8 cellular contexts compared by ENCODE assay signal in genomic region chr10:58513189-58514101, GRCh38. TPM values are rescaled to one million over a fixed set of nuclear protein-coding genes. Genes with fewer than 3 reads are reported as not detected.
DNase-seq lines count a peak whose midpoint lies in the region; ATAC-seq, FAIRE-seq and TF ChIP-seq lines count a peak whose summit lies in the region.

No MANE protein-coding gene starts in this region.

- ATAC-seq in GM18909 (IDR thresholded peaks at IDR 0.05; ENCODE audit: poor library complexity, unreplicated experiment) (peak; percentile 26), left colon (peak; percentile 32)

- FAIRE-seq in RCC 7860 (lab: Jason Lieb, UNC) = peak; percentile 84

- peak overlapping the region; percentile 35 to 87 (median 73) for H3K4me3 ChIP-seq in dorsolateral prefrontal cortex

- in situ Hi-C loops in ACHN (cut with HindIII; ENCODE audit: low pct_ligation_motif_present, low pct_unique_long_range_greater_than_20kb, low sequenced_read_pairs) = no loop called here

- DNase-seq in ACHN (peak; percentile 96), RCC 7860 (ENCODE audit: low spot score) (peak; percentile 90), dorsolateral prefrontal cortex (peak in 6 of 10 donors; percentile 7 to 47 (median 33)), left colon (peak; percentile 18 to 47), KG1 (lab: John Stamatoyannopoulos, UW) (no peak), GM19240 (ENCODE audit: insufficient read length, low spot score) (no peak)
- DNase-seq in stimulated activated CD8-positive, alpha-beta memory T cell treated with anti-CD3 and anti-CD28 coated beads, Interleukin-4, amount 100 ng/mL, for 48 hours = peak; percentile 30

- TF ChIP-seq CTCF in dorsolateral prefrontal cortex (IDR thresholded peaks at IDR 0.05 in 54 of 56, conservative IDR thresholded peaks at IDR 0.05 in 2 of 56; ENCODE audit: low read depth in 1 of 56, partially characterized antibody in 56 of 56) = no peak

- intact Hi-C loops in dorsolateral prefrontal cortex (cut with DNase I) = no loop called here
- intact Hi-C loops in left colon (cut with DNase I, micrococcal nuclease) = no loop called here

- H3K27me3 ChIP-seq in dorsolateral prefrontal cortex = no peaks in the 10 kb centered on the region

- H3K27ac ChIP-seq in dorsolateral prefrontal cortex = peak overlapping the region in 19 of 59 donors; percentile 2 to 77 (median 44)

RNA-seq across cellular contexts. Expression of gene BICC1, which starts 0.8 kb away (rescaled TPM):
- total RNA-seq in dorsolateral prefrontal cortex (10 to 100 TPM in 2 of 120 experiments, 1 to 10 TPM in 118; 3.2 to 11.1 (median 6.2) TPM), left colon (1 to 10 TPM; 1.7 to 2.5 TPM)

Comparison
In these comparisons a context has a peak if more than half of its experiments do, and no peak if none do; other contexts are left out.
1. DNase-seq: peak in ACHN (single experiment), RCC 7860 (single experiment), dorsolateral prefrontal cortex (6 of 10), left colon (2 of 2) and stimulated activated CD8-positive, alpha-beta memory T cell treated with anti-CD3 and anti-CD28 coated beads, Interleukin-4, amount 100 ng/mL, for 48 hours (single experiment); none in KG1 (single experiment) and GM19240 (single experiment).